In the genomic region with DNA sequence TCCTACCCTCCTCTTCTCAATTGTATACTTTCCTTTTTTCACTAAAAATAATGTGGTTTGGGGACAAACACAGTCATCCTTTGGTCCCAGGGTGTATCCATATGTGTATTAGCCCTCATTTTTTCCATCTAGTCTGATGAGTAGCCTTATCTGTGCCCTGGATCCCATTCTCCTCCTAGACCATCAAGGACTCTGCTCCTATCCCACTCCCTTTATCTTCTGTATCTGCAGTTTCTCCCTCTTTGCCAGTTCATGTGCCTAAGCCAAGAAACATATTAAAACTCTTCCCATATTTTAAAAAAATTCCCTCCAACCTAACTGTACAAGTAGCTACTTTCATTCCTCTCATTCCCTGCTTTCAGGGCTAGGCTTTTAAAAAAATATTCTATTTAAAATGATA, we compare ENCODE assay signal across 16 cellular contexts. TPM values are rescaled to one million over a fixed set of nuclear protein-coding genes. Genes with fewer than 3 reads are reported as not detected.
A peak's percentile ranks its signal among the peaks of the same experiment; 100 is the strongest.
DNase-seq lines count a peak whose midpoint lies in the region; ATAC-seq and TF ChIP-seq lines count a peak whose summit lies in the region.
"Had no signal": no experiment of that assay in that cellular context is flagged by ENCODE, and none has a peak within 500 bp of the region (broad histone marks: within the 10 kb centered on the region; RNA-seq: fewer than 3 reads in every experiment).

No MANE protein-coding gene starts in this region.

- no peak overlapping the region for H4K5ac ChIP-seq in mesendoderm (ENCODE audit: low read length)

- H2AK5ac ChIP-seq in mesendoderm (ENCODE audit: low read length): no peak overlapping the region

- H3K9me2 ChIP-seq in SK-N-SH: no peaks in the 10 kb centered on the region

- H4K8ac ChIP-seq in mesendoderm (ENCODE audit: low read depth, low read length): no peak overlapping the region

- no peak overlapping the region for H2BK15ac ChIP-seq in mesendoderm (replicated peaks; ENCODE audit: low read depth)

- H3K4me3 ChIP-seq in CD4-positive, CD25-positive, alpha-beta regulatory T cell (ENCODE audit: low read depth, low read length): no peak overlapping the region
- H3K4me3 ChIP-seq in SK-N-SH (ENCODE audit: low read depth in 2 of 2, low read length in 1 of 2) (no peak overlapping the region), mesendoderm (ENCODE audit: low read length) (no peak overlapping the region), uterus (no peak overlapping the region)
- H3K4me3 ChIP-seq: GM23248 had no signal

- no peak for DNase-seq in CD4-positive, CD25-positive, alpha-beta regulatory T cell
- DNase-seq in SK-N-SH (peak; percentile 22), mesendoderm (peak; percentile 53), uterus (no peak), globus pallidus (ENCODE audit: low spot score) (no peak)
- DNase-seq: CD8-positive, alpha-beta memory T cell; DMS53 had no signal

- no peak overlapping the region for H3K27ac ChIP-seq in CD4-positive, CD25-positive, alpha-beta regulatory T cell (ENCODE audit: insufficient read depth, low read length, poor library complexity, severe bottlenecking)
- H3K27ac ChIP-seq in SK-N-SH (ENCODE audit: low read depth in 2 of 2, low read length in 1 of 2) (peak overlapping the region; percentile 30 to 67; a peak in 3 of 4 replicates), mesendoderm (ENCODE audit: low read depth, low read length) (no peak overlapping the region), uterus (peak overlapping the region; percentile 34 to 41)
- H3K27ac ChIP-seq: 22Rv1, GM23248 had no signal

- H2AFZ ChIP-seq in SK-N-SH (ENCODE audit: low read depth): no peak overlapping the region
- H2AFZ ChIP-seq: GM23248 had no signal

- H2BK5ac ChIP-seq in mesendoderm (ENCODE audit: low read length): no peak overlapping the region

- H3K23ac ChIP-seq in mesendoderm (ENCODE audit: low read length): no peak overlapping the region

- no peak for TF ChIP-seq RAD21 in SK-N-SH (IDR thresholded peaks at IDR 0.05; ENCODE audit: low read length)

- peaks cover 0 to 13% (median 4%) of the 10 kb centered on the region in 4 donors for H3K4me1 Mint-ChIP-seq in CD4-positive, CD25-positive, alpha-beta regulatory T cell
- H3K4me1 Mint-ChIP-seq: CD8-positive, alpha-beta memory T cell had no signal

- H3K9me3 Mint-ChIP-seq in CD4-positive, CD25-positive, alpha-beta regulatory T cell: no peaks in the 10 kb centered on the region
- H3K9me3 Mint-ChIP-seq: CD14-positive monocyte; CD8-positive, alpha-beta memory T cell had no signal

- CTCF ChIA-PET in SK-N-SH (lab: Yijun Ruan, JAX): interaction anchor here (0.9 to 1.0 kb wide), 2 partner anchors 11 to 530 kb away, joined by 3 read pairs; no protein-coding TSS in a partner anchor

- H3F3A ChIP-seq in SK-N-SH (replicated peaks; ENCODE audit: insufficient read depth): peaks cover 11% of the 10 kb centered on the region

- H3K27ac Mint-ChIP-seq in CD4-positive, CD25-positive, alpha-beta regulatory T cell: peak overlapping the region; percentile 24 to 57 (median 50)

- peaks cover 13% of the 10 kb centered on the region for H3K36me3 ChIP-seq in CD4-positive, CD25-positive, alpha-beta regulatory T cell (ENCODE audit: control insufficient read depth, insufficient read depth, low read length)
- H3K36me3 ChIP-seq in SK-N-SH (replicated peaks in 1 of 2; ENCODE audit: control insufficient read depth in 1 of 2, insufficient read depth in 2 of 2, low read length in 1 of 2): peaks cover 65 to 79% of the 10 kb centered on the region in 2 experiments
- no peaks in the 10 kb centered on the region for H3K36me3 ChIP-seq in mesendoderm (ENCODE audit: control insufficient read depth, insufficient read depth, low read length)
- H3K36me3 ChIP-seq in uterus: no peaks in the 10 kb centered on the region

- intact Hi-C loops in uterus (cut with DNase I; ENCODE audit: low total_unique reads): no loop called here

- POLR2A ChIA-PET in SK-N-SH (lab: Yijun Ruan, JAX): no interaction called here

- ATAC-seq in CD4-positive, CD25-positive, alpha-beta regulatory T cell (ENCODE audit: low read depth in 2 of 2): no peak
- ATAC-seq in HG03097 (IDR thresholded peaks at IDR 0.05; ENCODE audit: low FRiP score, unreplicated experiment) (no peak), GM19395 (IDR thresholded peaks at IDR 0.05; ENCODE audit: unreplicated experiment) (no peak)
- ATAC-seq: HCT116, HepG2 had no signal

- H4K20me1 ChIP-seq in SK-N-SH (ENCODE audit: insufficient read depth): no peaks in the 10 kb centered on the region

- H3K79me1 ChIP-seq in mesendoderm (ENCODE audit: low read length): no peaks in the 10 kb centered on the region

- TF ChIP-seq EP300 in SK-N-SH (IDR thresholded peaks at IDR 0.05; ENCODE audit: borderline replicate concordance in 1 of 2, low read depth in 1 of 2, low read length in 1 of 2): no peak

- H3K4me2 ChIP-seq in SK-N-SH (no peak overlapping the region), mesendoderm (ENCODE audit: low read length) (no peak overlapping the region)

- no peaks in the 10 kb centered on the region for H3K27me3 ChIP-seq in CD4-positive, CD25-positive, alpha-beta regulatory T cell (ENCODE audit: control insufficient read depth, insufficient read depth, low read length)
- H3K27me3 ChIP-seq in SK-N-SH (ENCODE audit: insufficient read depth) (no peaks in the 10 kb centered on the region), mesendoderm (ENCODE audit: insufficient read depth, low read length, poor library complexity) (no peaks in the 10 kb centered on the region), uterus (no peaks in the 10 kb centered on the region)

- H2BK120ac ChIP-seq in mesendoderm (ENCODE audit: low read depth, low read length): no peak overlapping the region

- no peak overlapping the region for H3K18ac ChIP-seq in mesendoderm (ENCODE audit: low read length)

- H3K79me2 ChIP-seq in SK-N-SH (ENCODE audit: insufficient read depth): no peaks in the 10 kb centered on the region
- no peaks in the 10 kb centered on the region for H3K79me2 ChIP-seq in mesendoderm (ENCODE audit: control insufficient read depth, insufficient read depth, low read length)

- no peak overlapping the region for H3K4ac ChIP-seq in mesendoderm (ENCODE audit: low read depth, low read length)

- no peaks in the 10 kb centered on the region for H3K4me1 ChIP-seq in CD4-positive, CD25-positive, alpha-beta regulatory T cell (ENCODE audit: control insufficient read depth, insufficient read depth, low read length, poor library complexity, severe bottlenecking)
- H3K4me1 ChIP-seq in SK-N-SH (ENCODE audit: control insufficient read depth in 1 of 2, insufficient read depth in 2 of 2, low read depth in 1 of 2, low read length in 1 of 2) (peaks cover 4 to 8% of the 10 kb centered on the region in 2 experiments; a peak in 2 of 4 replicates), mesendoderm (ENCODE audit: control insufficient read depth, low read depth, low read length) (no peaks in the 10 kb centered on the region), uterus (no peaks in the 10 kb centered on the region)

- no peak for TF ChIP-seq POLR2A in uterus (IDR thresholded peaks at IDR 0.05)

- H3K9ac ChIP-seq in SK-N-SH: no peak overlapping the region
- no peak overlapping the region for H3K9ac ChIP-seq in mesendoderm (ENCODE audit: low read length)
- H3K9ac ChIP-seq: GM23248 had no signal

- no peak overlapping the region for H3K4me3 Mint-ChIP-seq in CD4-positive, CD25-positive, alpha-beta regulatory T cell
- H3K4me3 Mint-ChIP-seq: CD14-positive monocyte; CD8-positive, alpha-beta memory T cell had no signal

- no peak for TF ChIP-seq CTCF in SK-N-SH (IDR thresholded peaks at IDR 0.05)
- TF ChIP-seq CTCF in uterus (IDR thresholded peaks at IDR 0.05): no peak

- no peaks in the 10 kb centered on the region for H3K9me3 ChIP-seq in CD4-positive, CD25-positive, alpha-beta regulatory T cell (ENCODE audit: control insufficient read depth in 2 of 2, low read length in 2 of 2)
- H3K9me3 ChIP-seq in SK-N-SH: no peaks in the 10 kb centered on the region
- no peaks in the 10 kb centered on the region for H3K9me3 ChIP-seq in uterus

- no peak overlapping the region for H3K56ac ChIP-seq in mesendoderm (ENCODE audit: low read length)

- H3K36me3 Mint-ChIP-seq in CD4-positive, CD25-positive, alpha-beta regulatory T cell: peaks cover 57% of the 10 kb centered on the region

- H3K27me3 Mint-ChIP-seq in CD4-positive, CD25-positive, alpha-beta regulatory T cell: no peaks in the 10 kb centered on the region
- H3K27me3 Mint-ChIP-seq: CD8-positive, alpha-beta memory T cell had no signal

TF ChIP-seq in SK-N-SH, 30 proteins besides CTCF, POLR2A, EP300 and RAD21:
- TF ChIP-seq MEF2A (IDR thresholded peaks at IDR 0.05; ENCODE audit: borderline replicate concordance, low read depth) (0 out of 2 replicates have a peak, but pooled peaks have one; percentile 4), FOXM1 (IDR thresholded peaks at IDR 0.05; ENCODE audit: low read depth) (no peak)

RNA-seq across cellular contexts. Expression of a gene that starts 25.2 kb away (rescaled TPM):
- total RNA-seq in CD4-positive, CD25-positive, alpha-beta regulatory T cell: 50.5 TPM
- 1 to 10 TPM; 4.1 to 9.4 (median 7.5) TPM for polyA plus RNA-seq in CD4-positive, CD25-positive, alpha-beta regulatory T cell
- polyA plus RNA-seq in SK-N-SH (2012; rRNA removed): 147 and 197 TPM in 2 replicates
- polyA plus RNA-seq in SK-N-SH (2012; cell fraction: cytosol; rRNA removed): 30.5 and 42.1 TPM in 2 replicates
- polyA plus RNA-seq in SK-N-SH (2012; cell fraction: nucleus; rRNA removed): 605 and 1,249 TPM in 2 replicates
- 56.5 TPM for polyA plus RNA-seq in mesendoderm (2013, experiment 1 of 2)
- 56.9 TPM for polyA plus RNA-seq in mesendoderm (2013, experiment 2 of 2)
- total RNA-seq in uterus: 10 to 100 TPM; 12.3 to 98.4 (median 63.0) TPM

RNA-seq across cellular contexts. Expression of a gene that starts 51.7 kb away (rescaled TPM):
- total RNA-seq in CD4-positive, CD25-positive, alpha-beta regulatory T cell: 2.9 TPM
- under 1 TPM in 3 of 4 donors, not detected in 1; 0.07 to 0.25 (median 0.15) TPM for polyA plus RNA-seq in CD4-positive, CD25-positive, alpha-beta regulatory T cell
- polyA plus RNA-seq in SK-N-SH (2012; rRNA removed): 262 and 272 TPM in 2 replicates
- polyA plus RNA-seq in SK-N-SH (2012; cell fraction: cytosol; rRNA removed): 180 and 207 TPM in 2 replicates
- 361 and 379 TPM in 2 replicates for polyA plus RNA-seq in SK-N-SH (2012; cell fraction: nucleus; rRNA removed)
- 5.0 TPM for polyA plus RNA-seq in mesendoderm (2013, experiment 1 of 2)
- polyA plus RNA-seq in mesendoderm (2013, experiment 2 of 2): 4.8 TPM
- total RNA-seq in uterus: 1,000 to 10,000 TPM in 1 of 4 donors, 100 to 1,000 TPM in 3; 420 to 1,252 (median 768) TPM

RNA-seq across cellular contexts. Expression of a gene that starts 56.1 kb away (rescaled TPM):
- total RNA-seq in CD4-positive, CD25-positive, alpha-beta regulatory T cell: not detected
- polyA plus RNA-seq in CD4-positive, CD25-positive, alpha-beta regulatory T cell: not detected
- 0.05 TPM in 1 of 2 replicates, not detected in the other for polyA plus RNA-seq in SK-N-SH (2012; rRNA removed)
- not detected in 2 replicates for polyA plus RNA-seq in SK-N-SH (2012; cell fraction: cytosol; rRNA removed)
- polyA plus RNA-seq in SK-N-SH (2012; cell fraction: nucleus; rRNA removed): 0.05 TPM in 1 of 2 replicates, not detected in the other
- polyA plus RNA-seq in mesendoderm (2013, experiment 1 of 2): 0.08 TPM
- polyA plus RNA-seq in mesendoderm (2013, experiment 2 of 2): 0.13 TPM
- not detected for total RNA-seq in uterus
- total RNA-seq: A673; CD8-positive, alpha-beta memory T cell; GM23248; HepG2 had no signal
- polyA plus RNA-seq: BJ; CD14-positive monocyte; CD8-positive, alpha-beta memory T cell; GM23248; HepG2 had no signal

Comparison
In these comparisons a context has a peak if more than half of its experiments do, and no peak if none do; other contexts are left out.
1. DNase-seq: peak in SK-N-SH (single experiment) and mesendoderm (single experiment); none in CD4-positive, CD25-positive, alpha-beta regulatory T cell (0 of 3), uterus (0 of 2) and globus pallidus (single experiment).
2. H3K27ac ChIP-seq: peak in SK-N-SH (2 of 2) and uterus (2 of 2); none in CD4-positive, CD25-positive, alpha-beta regulatory T cell (single experiment) and mesendoderm (single experiment).
3. RNA of a gene that starts 51.7 kb away (total RNA-seq): 420 to 1,252 TPM in uterus; 2.9 TPM in CD4-positive, CD25-positive, alpha-beta regulatory T cell (single experiment); every median in the first group is over 100 times any median in the second.